1 cellular context compared by ENCODE assay signal in the genomic region with DNA sequence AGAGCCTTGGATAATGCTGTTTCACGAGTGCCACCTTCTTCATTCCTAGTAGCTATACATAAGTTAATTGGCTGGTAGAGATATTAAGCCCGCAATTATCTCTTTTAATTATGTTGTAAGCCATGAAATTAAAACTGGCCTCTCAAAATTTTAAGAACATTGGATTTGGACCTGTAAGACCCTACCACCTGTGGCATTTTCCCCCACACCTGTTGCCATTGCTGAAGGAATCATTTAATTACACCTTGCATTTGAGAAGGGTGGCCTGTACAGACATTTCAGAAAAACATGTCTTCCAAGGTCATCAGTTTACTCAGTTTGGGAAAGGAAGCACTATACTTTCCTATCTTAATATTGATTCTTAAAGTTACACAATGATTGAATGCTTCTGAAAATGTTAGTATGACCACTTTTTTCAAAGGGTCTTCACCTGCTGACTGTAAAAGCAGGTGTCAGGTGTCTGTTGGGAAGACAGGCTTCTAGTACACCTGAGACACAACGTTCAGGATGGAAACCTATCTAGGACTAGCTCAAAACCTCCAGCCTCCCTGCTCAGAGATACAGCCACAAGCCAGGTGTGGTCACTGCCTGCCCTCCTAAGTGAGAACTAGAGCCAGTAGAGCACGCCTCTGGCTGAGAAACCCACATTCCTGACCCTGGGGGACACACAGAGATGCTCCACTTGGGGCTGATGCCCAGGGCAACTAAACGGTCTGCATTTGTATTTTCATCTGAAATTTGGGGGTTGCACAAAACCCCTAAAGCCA.
TF ChIP-seq lines count a peak whose summit lies in the region.

No MANE protein-coding gene starts in this region.

TF ChIP-seq in endothelial cell of umbilical vein, 7 proteins besides CTCF, POLR2A, EP300 and RAD21:
- TF ChIP-seq GATA2 (IDR thresholded peaks at IDR 0.05; ENCODE audit: insufficient read depth, insufficient read length, low read depth, low read length) (no peak), POLR2AphosphoS5 (IDR thresholded peaks at IDR 0.05; ENCODE audit: insufficient read depth, low read depth, low read length) (no peak), FOS (IDR thresholded peaks at IDR 0.05; ENCODE audit: borderline replicate concordance, insufficient read depth, low read length) (no peak), MYC (IDR thresholded peaks at IDR 0.05; ENCODE audit: low read depth, low read length) (no peak), MAX (IDR thresholded peaks at IDR 0.05; ENCODE audit: insufficient read depth, insufficient read length) (no peak), JUN (IDR thresholded peaks at IDR 0.05; ENCODE audit: borderline replicate concordance, insufficient read depth, insufficient read length, low read depth) (no peak), EZH2 (IDR thresholded peaks at IDR 0.05; ENCODE audit: borderline replicate concordance, low read depth, low read length, severe bottlenecking) (no peak)
